Comparison of ENCODE assay signal across 11 cellular contexts in the genomic region with DNA sequence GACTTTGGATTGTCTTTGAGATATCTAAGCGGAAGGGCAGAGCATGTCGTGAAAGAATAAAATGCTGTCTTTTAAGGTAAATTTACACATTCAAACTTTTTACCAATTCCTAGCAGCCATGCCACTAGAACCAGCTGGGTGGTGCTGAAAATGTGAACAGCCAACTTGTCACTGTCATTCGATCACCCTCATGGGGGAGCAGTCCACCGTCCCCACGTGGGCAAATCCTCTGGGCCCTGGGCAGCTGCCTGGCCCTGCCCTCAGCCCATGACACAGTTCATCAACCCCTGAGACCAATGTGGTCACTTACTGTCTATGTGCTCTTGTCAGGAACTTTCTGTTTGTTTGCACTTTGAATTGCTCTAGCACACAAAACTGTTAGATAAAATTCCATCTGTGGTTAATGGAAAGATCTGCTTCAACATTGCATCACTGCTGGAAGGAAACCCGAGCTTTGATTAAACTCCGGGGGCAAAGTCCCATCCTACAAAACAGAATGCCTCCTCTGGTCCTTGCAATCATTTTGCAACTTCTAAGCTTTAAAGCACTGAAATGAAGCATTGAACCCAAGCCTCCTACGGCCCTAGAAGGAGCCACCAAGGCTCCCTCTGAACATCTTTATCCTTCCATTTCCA. TPM values are rescaled to one million over a fixed set of nuclear protein-coding genes. Genes with fewer than 3 reads are reported as not detected.
A peak's percentile ranks its signal among the peaks of the same experiment; 100 is the strongest.
DNase-seq lines count a peak whose midpoint lies in the region; ATAC-seq and TF ChIP-seq lines count a peak whose summit lies in the region.
"Had no signal": no experiment of that assay in that cellular context is flagged by ENCODE, and none has a peak within 500 bp of the region (broad histone marks: within the 10 kb centered on the region; RNA-seq: fewer than 3 reads in every experiment).

No MANE protein-coding gene starts in this region.

- no peak overlapping the region for H3K4ac ChIP-seq in neuronal stem cell (ENCODE audit: low read length)

- no peak overlapping the region for H2AFZ ChIP-seq in neuronal stem cell (ENCODE audit: low read length)

- no peak overlapping the region for H2BK15ac ChIP-seq in neuronal stem cell (ENCODE audit: low read length)

- H3K18ac ChIP-seq in neuronal stem cell (ENCODE audit: low read length) = no peak overlapping the region

- no peaks in the 10 kb centered on the region for H3K36me3 Mint-ChIP-seq in HFFc6 (ENCODE audit: low read depth)

- TF ChIP-seq CTCF in HFFc6 (IDR thresholded peaks at IDR 0.05) (no peak), left lung (IDR thresholded peaks at IDR 0.05) (no peak)

- H3K23ac ChIP-seq in neuronal stem cell (ENCODE audit: low read depth, low read length, poor library complexity) = no peak overlapping the region

- peaks cover 40% of the 10 kb centered on the region for H3K4me1 Mint-ChIP-seq in HFFc6 (ENCODE audit: low read depth)

- H2BK12ac ChIP-seq in neuronal stem cell (ENCODE audit: low read length) = no peak overlapping the region

- peak; percentile 22 for DNase-seq in HFFc6
- DNase-seq in dedifferentiated amniotic fluid mesenchymal stem cell (ENCODE audit: extremely low spot score) = peak; percentile 35
- DNase-seq in left lung = no peak
- no peak for DNase-seq in NCI-H524 treated with DMSO at 0.1 percent for 48 hours (lab: John Stamatoyannopoulos, UW)
- no peak for DNase-seq in NCI-H1930 (lab: John Stamatoyannopoulos, UW)
- DNase-seq in neuronal stem cell (ENCODE audit: low spot score) = no peak
- DNase-seq: activated naive CD4-positive, alpha-beta T cell treated with anti-CD3 and anti-CD28 coated beads for 36 hours; SHP77 had no signal

- H3K4me1 ChIP-seq in left lung (peaks cover 5 to 6% of the 10 kb centered on the region in 2 donors), thymus (ENCODE audit: control insufficient read depth, insufficient read depth, low read length) (no peaks in the 10 kb centered on the region), neuronal stem cell (ENCODE audit: control insufficient read depth in 2 of 2, insufficient read depth in 1 of 2, low read depth in 1 of 2, low read length in 2 of 2) (peaks cover 8 to 11% of the 10 kb centered on the region in 2 donors)

- no peaks in the 10 kb centered on the region for H3K36me3 ChIP-seq in left lung
- no peaks in the 10 kb centered on the region for H3K36me3 ChIP-seq in thymus (ENCODE audit: control insufficient read depth, insufficient read depth)
- H3K36me3 ChIP-seq in neuronal stem cell (replicated peaks in 1 of 2; ENCODE audit: control insufficient read depth in 2 of 2, insufficient read depth in 2 of 2, low read length in 2 of 2) = peaks cover 0 to 7% of the 10 kb centered on the region in 2 donors
- H3K36me3 ChIP-seq: suprapubic skin had no signal

- intact Hi-C loops in left lung (cut with DNase I) = no loop called here

- H3K9me3 ChIP-seq in left lung (no peaks in the 10 kb centered on the region), thymus (ENCODE audit: control insufficient read depth) (no peaks in the 10 kb centered on the region), neuronal stem cell (replicated peaks in 1 of 2; ENCODE audit: control insufficient read depth in 2 of 2, insufficient read depth in 1 of 2, low read depth in 1 of 2, low read length in 2 of 2) (peaks cover 0 to 12% of the 10 kb centered on the region in 2 donors)
- H3K9me3 ChIP-seq: suprapubic skin had no signal

- H3K4me2 ChIP-seq in neuronal stem cell (ENCODE audit: insufficient read depth, low read length, poor library complexity, severe bottlenecking) = no peak overlapping the region

- H2AK5ac ChIP-seq in neuronal stem cell (ENCODE audit: low read depth, low read length) = no peak overlapping the region

- H2BK120ac ChIP-seq in neuronal stem cell (ENCODE audit: low read depth, low read length) = no peak overlapping the region

- no peak overlapping the region for H4K8ac ChIP-seq in neuronal stem cell (ENCODE audit: low read depth, low read length)

- no peaks in the 10 kb centered on the region for H3K9me3 Mint-ChIP-seq in HFFc6
- H3K9me3 Mint-ChIP-seq: activated naive CD4-positive, alpha-beta T cell treated with anti-CD3 and anti-CD28 coated beads for 36 hours had no signal

- no peak overlapping the region for H4K91ac ChIP-seq in neuronal stem cell (ENCODE audit: low read depth, low read length, poor library complexity)

- WGBS in thymus = 91% methylated on average over 8 of the region's 8 CpGs
- no CpG with 5 or more reads among the region's 8 CpGs for WGBS in neuronal stem cell (ENCODE audit: extremely low coverage in 2 of 2, insufficient read length in 2 of 2, insufficient replicate concordance in 1 of 2), 2 donors

- H3K27ac ChIP-seq in left lung = no peak overlapping the region
- H3K27ac ChIP-seq in thymus (ENCODE audit: low read depth) = peak overlapping the region; percentile 8
- no peak overlapping the region for H3K27ac ChIP-seq in neuronal stem cell (replicated peaks; ENCODE audit: low read length)
- H3K27ac ChIP-seq: suprapubic skin had no signal

- no peak overlapping the region for H3K14ac ChIP-seq in neuronal stem cell (ENCODE audit: low read length)

- no peak overlapping the region for H2BK5ac ChIP-seq in neuronal stem cell (ENCODE audit: low read length)

- peak overlapping the region; percentile 90 for H3K4me3 Mint-ChIP-seq in HFFc6
- H3K4me3 Mint-ChIP-seq: activated naive CD4-positive, alpha-beta T cell treated with anti-CD3 and anti-CD28 coated beads for 36 hours had no signal

- no peaks in the 10 kb centered on the region for H3K79me1 ChIP-seq in neuronal stem cell (ENCODE audit: low read depth, low read length)

- peaks cover 14% of the 10 kb centered on the region for H3K27me3 Mint-ChIP-seq in HFFc6 (ENCODE audit: insufficient read depth)

- peak overlapping the region; percentile 75 for H3K27ac Mint-ChIP-seq in HFFc6
- H3K27ac Mint-ChIP-seq: activated naive CD4-positive, alpha-beta T cell treated with anti-CD3 and anti-CD28 coated beads for 36 hours had no signal

- H3K4me3 ChIP-seq in left lung = no peak overlapping the region
- H3K4me3 ChIP-seq in thymus (ENCODE audit: low read length) = no peak overlapping the region
- no peak overlapping the region for H3K4me3 ChIP-seq in neuronal stem cell (ENCODE audit: low read length in 2 of 2)
- H3K4me3 ChIP-seq: suprapubic skin had no signal

- ATAC-seq in left lung (peak; percentile 45), GM21528 (IDR thresholded peaks at IDR 0.05; ENCODE audit: low FRiP score, unreplicated experiment) (no peak)

- H3K27me3 ChIP-seq in left lung = peaks cover 0 to 5% of the 10 kb centered on the region in 2 donors
- no peaks in the 10 kb centered on the region for H3K27me3 ChIP-seq in thymus (ENCODE audit: control insufficient read depth, insufficient read depth)
- no peaks in the 10 kb centered on the region for H3K27me3 ChIP-seq in neuronal stem cell (ENCODE audit: control insufficient read depth in 3 of 3, insufficient read depth in 3 of 3, low read depth in 1 of 3, low read length in 3 of 3)
- H3K27me3 ChIP-seq: suprapubic skin had no signal

- H3K9ac ChIP-seq in neuronal stem cell (ENCODE audit: low read depth, low read length, poor library complexity) = no peak overlapping the region

RNA-seq across cellular contexts. Expression of a gene that starts 50.1 kb away (rescaled TPM):
- total RNA-seq in HFFc6 (2021; fragmentation: NEBNext Ultra II Directional; extraction: Animal tissue kit (Norgen Biotek cat#: 25700)) = not detected
- total RNA-seq in left lung = 1 to 10 TPM; 7.7 to 7.8 TPM
- polyA plus RNA-seq in thymus = 10.1 TPM
- 2.0 TPM for polyA plus RNA-seq in neuronal stem cell (2013, experiment 1 of 2)
- polyA plus RNA-seq in neuronal stem cell (2013, experiment 2 of 2) = 1.8 TPM

Comparison
In these comparisons a context has a peak if more than half of its experiments do, and no peak if none do; other contexts are left out.
1. DNase-seq: peak in HFFc6 (single experiment) and dedifferentiated amniotic fluid mesenchymal stem cell (single experiment); none in left lung (0 of 2), NCI-H524 treated with DMSO at 0.1 percent for 48 hours (single experiment), NCI-H1930 (0 of 2) and neuronal stem cell (single experiment).
2. RNA of a gene that starts 50.1 kb away (total RNA-seq): 7.7 to 7.8 TPM in left lung; not detected in HFFc6; every median in the first group is over 4 times any median in the second.